ENCODE assay signal across 11 cellular contexts in the genomic region with DNA sequence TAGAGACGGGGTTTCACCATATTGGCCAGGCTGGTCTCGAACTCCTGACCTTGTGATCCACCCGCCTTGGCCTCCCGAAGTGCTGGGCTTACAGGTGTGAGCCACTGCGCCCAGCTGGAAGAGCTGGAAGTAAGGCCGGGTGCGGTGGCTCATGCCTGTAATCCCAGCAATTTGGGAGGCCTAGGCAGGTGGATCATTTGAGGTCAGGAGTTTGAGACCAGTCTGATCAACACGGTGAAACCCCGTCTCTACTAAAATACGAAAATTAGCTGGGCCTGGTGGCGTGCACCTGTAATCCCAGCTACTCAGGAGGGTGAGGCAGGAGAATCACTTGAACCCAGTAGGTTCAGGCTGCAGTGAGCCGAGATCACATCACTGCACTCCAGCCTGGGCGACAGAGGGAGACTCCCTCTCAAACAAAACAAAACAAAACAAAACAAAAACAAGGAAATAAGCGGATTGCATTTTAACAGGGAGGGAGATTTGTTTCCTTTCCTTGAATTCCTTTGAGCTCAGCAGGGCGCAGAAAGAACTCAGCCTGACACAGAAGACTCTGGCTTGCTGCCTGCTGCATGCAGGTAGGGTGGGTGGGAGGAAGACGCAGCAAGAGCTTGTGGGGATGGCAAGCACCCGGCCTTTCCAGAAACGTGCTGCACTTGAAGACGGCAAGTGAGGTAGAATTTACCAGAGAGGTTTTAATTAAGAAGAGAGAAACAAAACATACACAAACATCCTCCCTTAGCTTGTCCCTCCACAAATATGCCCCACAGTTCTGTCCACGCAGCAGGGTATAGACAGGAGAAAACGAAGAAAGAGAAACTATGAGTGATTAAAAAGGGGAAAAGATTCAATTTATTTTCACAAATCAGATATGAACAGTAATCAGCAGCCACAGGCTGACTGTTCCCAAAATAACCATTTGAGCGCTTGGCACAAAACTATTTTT. TPM values are rescaled to one million over a fixed set of nuclear protein-coding genes. Genes with fewer than 3 reads are reported as not detected.
DNase-seq lines count a peak whose midpoint lies in the region; ATAC-seq, FAIRE-seq and TF ChIP-seq lines count a peak whose summit lies in the region.
"Had no signal": no experiment of that assay in that cellular context is flagged by ENCODE, and none has a peak within 500 bp of the region (broad histone marks: within the 10 kb centered on the region; RNA-seq: fewer than 3 reads in every experiment).

No MANE protein-coding gene starts in this region.

- peak overlapping the region in 7 of 9 donors; percentile 1 to 82 (median 65) for H3K27ac Mint-ChIP-seq in naive thymus-derived CD4-positive, alpha-beta T cell
- H3K27ac Mint-ChIP-seq in activated CD8-positive, alpha-beta memory T cell treated with anti-CD3 and anti-CD28 coated beads, Interleukin-2, amount 10 ng/mL, durations not matched to agents 7 days and 5 days = no peak overlapping the region

- H3K4me3 Mint-ChIP-seq in naive thymus-derived CD4-positive, alpha-beta T cell = peak overlapping the region in 3 of 10 donors; percentile 5 to 34 (median 17)
- no peak overlapping the region for H3K4me3 Mint-ChIP-seq in activated CD8-positive, alpha-beta memory T cell treated with anti-CD3 and anti-CD28 coated beads, Interleukin-2, amount 10 ng/mL, durations not matched to agents 7 days and 5 days

- peaks cover 0 to 2% (median 0%) of the 10 kb centered on the region in 11 donors for H3K9me3 Mint-ChIP-seq in naive thymus-derived CD4-positive, alpha-beta T cell
- no peaks in the 10 kb centered on the region for H3K9me3 Mint-ChIP-seq in activated CD8-positive, alpha-beta memory T cell treated with anti-CD3 and anti-CD28 coated beads, Interleukin-2, amount 10 ng/mL, durations not matched to agents 7 days and 5 days (ENCODE audit: low read depth)

- H3K27ac ChIP-seq in cardiac muscle cell (peak overlapping the region; percentile 77), upper lobe of right lung (peak overlapping the region; percentile 71)
- H3K27ac ChIP-seq in naive thymus-derived CD4-positive, alpha-beta T cell (ENCODE audit: low read depth, low read length) = peak overlapping the region; percentile 31
- H3K27ac ChIP-seq: epithelial cell of prostate had no signal

- H3K4me1 Mint-ChIP-seq in naive thymus-derived CD4-positive, alpha-beta T cell = peaks cover 29 to 63% (median 58%) of the 10 kb centered on the region in 7 donors
- peaks cover 33% of the 10 kb centered on the region for H3K4me1 Mint-ChIP-seq in activated CD8-positive, alpha-beta memory T cell treated with anti-CD3 and anti-CD28 coated beads, Interleukin-2, amount 10 ng/mL, durations not matched to agents 7 days and 5 days

- FAIRE-seq in endometrium (lab: Jason Lieb, UNC) = peak; percentile 70

- H3K36me3 Mint-ChIP-seq in naive thymus-derived CD4-positive, alpha-beta T cell = peaks cover 5 to 26% (median 12%) of the 10 kb centered on the region in 5 donors
- peaks cover 20% of the 10 kb centered on the region for H3K36me3 Mint-ChIP-seq in activated CD8-positive, alpha-beta memory T cell treated with anti-CD3 and anti-CD28 coated beads, Interleukin-2, amount 10 ng/mL, durations not matched to agents 7 days and 5 days

- H3K4me3 ChIP-seq in cardiac muscle cell (no peak overlapping the region), upper lobe of right lung (no peak overlapping the region)
- H3K4me3 ChIP-seq in naive thymus-derived CD4-positive, alpha-beta T cell (ENCODE audit: low read length) = no peak overlapping the region

- intact Hi-C loops in left cardiac atrium (cut with DNase I) (no loop called here), upper lobe of right lung (cut with DNase I) (no loop called here)
- intact Hi-C loops in naive thymus-derived CD4-positive, alpha-beta T cell (cut with micrococcal nuclease) = loop anchor here in 1 of 2 donors (5.0 kb wide), 1 partner anchor 34 kb away; no protein-coding TSS in a partner anchor

- no peak for TF ChIP-seq CTCF in cardiac muscle cell (IDR thresholded peaks at IDR 0.05; ENCODE audit: low read depth, low read length)
- no peak for TF ChIP-seq CTCF in upper lobe of right lung (IDR thresholded peaks at IDR 0.05)

- peaks cover 2% of the 10 kb centered on the region for H3K36me3 ChIP-seq in cardiac muscle cell
- peaks cover 0 to 62% (median 14%) of the 10 kb centered on the region in 3 experiments for H3K36me3 ChIP-seq in naive thymus-derived CD4-positive, alpha-beta T cell (ENCODE audit: control insufficient read depth in 2 of 3, insufficient read depth in 3 of 3, low read length in 3 of 3)
- peaks cover 23% of the 10 kb centered on the region for H3K36me3 ChIP-seq in upper lobe of right lung

- POLR2A ChIA-PET in naive thymus-derived CD4-positive, alpha-beta T cell (lab: Charles Lee) = no interaction called here

- H3K27me3 ChIP-seq in cardiac muscle cell = no peaks in the 10 kb centered on the region
- no peaks in the 10 kb centered on the region for H3K27me3 ChIP-seq in naive thymus-derived CD4-positive, alpha-beta T cell (ENCODE audit: control insufficient read depth in 2 of 2, insufficient read depth in 2 of 2, low read length in 2 of 2)
- H3K27me3 ChIP-seq in upper lobe of right lung = no peaks in the 10 kb centered on the region

- no peaks in the 10 kb centered on the region for H3K9me3 ChIP-seq in cardiac muscle cell (ENCODE audit: low read depth)
- no peaks in the 10 kb centered on the region for H3K9me3 ChIP-seq in naive thymus-derived CD4-positive, alpha-beta T cell (ENCODE audit: control insufficient read depth in 2 of 3, low read length in 3 of 3)
- H3K9me3 ChIP-seq in upper lobe of right lung = no peaks in the 10 kb centered on the region

- H3K27me3 Mint-ChIP-seq in naive thymus-derived CD4-positive, alpha-beta T cell = no peaks in the 10 kb centered on the region
- no peaks in the 10 kb centered on the region for H3K27me3 Mint-ChIP-seq in activated CD8-positive, alpha-beta memory T cell treated with anti-CD3 and anti-CD28 coated beads, Interleukin-2, amount 10 ng/mL, durations not matched to agents 7 days and 5 days

- H3K4me1 ChIP-seq in cardiac muscle cell (ENCODE audit: low read depth) (peaks cover 30% of the 10 kb centered on the region), upper lobe of right lung (peaks cover 42% of the 10 kb centered on the region)
- H3K4me1 ChIP-seq in naive thymus-derived CD4-positive, alpha-beta T cell (ENCODE audit: control insufficient read depth in 2 of 2, insufficient read depth in 2 of 2, low read length in 2 of 2) = peaks cover 20 to 23% of the 10 kb centered on the region in 2 donors

- no peak for DNase-seq in cardiac muscle cell (ENCODE audit: low read depth in 1 of 2, low spot score in 1 of 2)
- DNase-seq in left cardiac atrium = no peak
- no peak for DNase-seq in naive thymus-derived CD4-positive, alpha-beta T cell
- DNase-seq in upper lobe of right lung = peak; percentile 25
- no peak for DNase-seq in NCI-H748 (lab: John Stamatoyannopoulos, UW; ENCODE audit: unreplicated experiment)
- DNase-seq in SIG-M5 treated with dmso at 0.1 percent for 504 hours (lab: John Stamatoyannopoulos, UW; ENCODE audit: unreplicated experiment) = no peak
- DNase-seq in activated CD8-positive, alpha-beta memory T cell treated with anti-CD3 and anti-CD28 coated beads, Interleukin-2, amount 10 ng/mL, durations not matched to agents 7 days and 5 days = no peak
- DNase-seq: activated T-cell treated with anti-CD3 and anti-CD28 coated beads, Interleukin-2, amount 50 U/mL, for 1 hour; T-helper 1 cell had no signal

- ATAC-seq in left cardiac atrium = no peak
- no peak for ATAC-seq in naive thymus-derived CD4-positive, alpha-beta T cell
- no peak for ATAC-seq in upper lobe of right lung
- no peak for ATAC-seq in activated CD8-positive, alpha-beta memory T cell treated with anti-CD3 and anti-CD28 coated beads, Interleukin-2, amount 10 ng/mL, durations not matched to agents 7 days and 5 days

- CTCF ChIA-PET in naive thymus-derived CD4-positive, alpha-beta T cell (lab: Charles Lee) = no interaction called here
- CTCF ChIA-PET in activated CD8-positive, alpha-beta memory T cell treated with anti-CD3 and anti-CD28 coated beads, Interleukin-2, amount 10 ng/mL, durations not matched to agents 7 days and 5 days (lab: Charles Lee) = interaction anchor here (1.4 to 10.1 kb wide), 2 partner anchors 31 to 138 kb away, joined by 4 to 44 read pairs; no protein-coding TSS in a partner anchor

RNA-seq across cellular contexts. Expression of a gene that starts 40.8 kb away (rescaled TPM):
- total RNA-seq in cardiac muscle cell = 340 and 364 TPM in 2 replicates
- 171 and 180 TPM in 2 replicates for polyA plus RNA-seq in cardiac muscle cell
- 10 to 100 TPM; 25.5 to 30.0 TPM for total RNA-seq in left cardiac atrium
- 10 to 100 TPM in 1 of 5 experiments, 1 to 10 TPM in 4; 1.1 to 22.6 (median 6.2) TPM for total RNA-seq in naive thymus-derived CD4-positive, alpha-beta T cell
- polyA plus RNA-seq in naive thymus-derived CD4-positive, alpha-beta T cell = under 1 TPM in 1 of 2 donors, not detected in 1; 0.09 TPM
- total RNA-seq in upper lobe of right lung = 52.5 TPM
- 1 to 10 TPM; 4.4 to 6.2 TPM for total RNA-seq in activated CD8-positive, alpha-beta memory T cell treated with anti-CD3 and anti-CD28 coated beads, Interleukin-2, amount 10 ng/mL, durations not matched to agents 7 days and 5 days
